8 cellular contexts compared by ENCODE assay signal in the genomic region with DNA sequence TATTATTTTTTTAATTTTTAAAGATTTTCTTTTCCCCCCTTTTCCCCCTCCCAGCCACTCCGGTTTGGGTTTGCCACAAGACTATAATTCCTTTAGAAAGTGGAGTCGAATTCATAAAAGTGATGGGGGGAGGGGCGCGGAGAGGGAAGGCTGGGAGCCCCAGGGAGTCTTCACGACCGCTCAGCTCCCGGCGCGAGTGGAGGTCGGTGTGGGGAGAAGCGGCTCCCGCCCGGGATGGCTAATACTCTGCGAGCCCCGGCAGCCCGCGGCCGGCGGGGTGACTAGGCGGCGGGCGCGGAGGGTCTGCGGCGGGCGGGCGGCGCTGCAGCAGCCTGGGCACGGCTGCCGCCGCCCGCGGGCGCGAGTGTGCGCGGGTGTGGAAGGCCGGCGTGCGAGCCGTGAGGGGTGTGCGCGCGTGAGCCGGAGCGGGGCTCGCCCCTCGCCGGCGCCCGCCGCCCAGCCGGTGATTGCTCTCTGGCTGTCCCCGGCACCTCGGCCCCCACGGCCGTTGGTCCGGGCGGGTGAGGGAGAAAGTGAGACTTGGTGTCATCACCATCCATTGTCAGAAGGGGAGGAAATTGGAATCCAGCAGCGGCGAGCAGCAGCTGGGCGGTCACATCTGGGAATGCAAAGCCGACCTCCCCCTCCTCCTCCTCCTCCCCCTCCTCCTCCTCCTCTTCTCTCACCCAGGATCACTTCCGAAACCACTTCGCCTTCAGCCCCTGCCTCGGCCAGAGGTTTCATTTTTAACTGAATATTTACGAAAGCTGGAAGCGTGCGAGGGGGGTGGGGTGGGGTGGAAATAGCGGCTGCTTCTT. TPM values are rescaled to one million over a fixed set of nuclear protein-coding genes. Genes with fewer than 3 reads are reported as not detected.
DNase-seq lines count a peak whose midpoint lies in the region; ATAC-seq, FAIRE-seq and TF ChIP-seq lines count a peak whose summit lies in the region.

A gene with protein sequence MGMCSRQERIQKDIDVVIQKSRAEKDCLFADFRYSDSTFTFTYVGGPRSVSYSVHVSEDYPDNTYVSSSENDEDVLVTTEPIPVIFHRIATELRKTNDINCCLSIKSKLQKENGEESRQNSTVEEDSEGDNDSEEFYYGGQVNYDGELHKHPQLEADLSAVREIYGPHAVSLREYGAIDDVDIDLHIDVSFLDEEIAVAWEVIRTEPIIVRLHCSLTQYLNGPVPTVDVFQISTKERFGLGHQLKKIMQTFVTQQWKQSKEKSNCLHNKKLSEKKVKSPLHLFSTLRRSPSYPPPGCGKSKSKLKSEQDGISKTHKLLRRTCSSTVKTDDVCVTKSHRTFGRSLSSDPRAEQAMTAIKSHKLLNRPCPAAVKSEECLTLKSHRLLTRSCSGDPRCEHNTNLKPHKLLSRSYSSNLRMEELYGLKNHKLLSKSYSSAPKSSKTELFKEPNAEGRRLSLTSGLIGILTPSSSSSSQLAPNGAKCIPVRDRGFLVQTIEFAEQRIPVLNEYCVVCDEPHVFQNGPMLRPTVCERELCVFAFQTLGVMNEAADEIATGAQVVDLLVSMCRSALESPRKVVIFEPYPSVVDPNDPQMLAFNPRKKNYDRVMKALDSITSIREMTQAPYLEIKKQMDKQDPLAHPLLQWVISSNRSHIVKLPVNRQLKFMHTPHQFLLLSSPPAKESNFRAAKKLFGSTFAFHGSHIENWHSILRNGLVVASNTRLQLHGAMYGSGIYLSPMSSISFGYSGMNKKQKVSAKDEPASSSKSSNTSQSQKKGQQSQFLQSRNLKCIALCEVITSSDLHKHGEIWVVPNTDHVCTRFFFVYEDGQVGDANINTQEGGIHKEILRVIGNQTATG (plus strand): TSS at position 377 of the 818 bp plus-strand sequence. CDS start 459 bp downstream, outside the sequence.

- TF ChIP-seq CTCF in esophagus squamous epithelium (IDR thresholded peaks at IDR 0.05) = no peak

- no peaks in the 10 kb centered on the region for H3K36me3 ChIP-seq in esophagus squamous epithelium

- peak within 1 kb of the TSS; percentile 99 to 100 for H3K27ac Mint-ChIP-seq in stimulated activated naive CD8-positive, alpha-beta T cell treated with anti-CD3 and anti-CD28 coated beads, Interleukin-15, amount 100 ng/mL, for 72 hours

- no peaks in the 10 kb centered on the region for H3K9me3 ChIP-seq in esophagus squamous epithelium

- ATAC-seq in HG02840 (IDR thresholded peaks at IDR 0.05; ENCODE audit: low FRiP score, unreplicated experiment) (peak; percentile 44), GM18870 (IDR thresholded peaks at IDR 0.05; ENCODE audit: unreplicated experiment) (no peak)
- peak; percentile 62 for ATAC-seq in stimulated activated naive CD8-positive, alpha-beta T cell treated with anti-CD3 and anti-CD28 coated beads, Interleukin-15, amount 100 ng/mL, for 72 hours

- peaks cover 0 to 44% (median 8%) of the 10 kb centered on the region in 3 donors for H3K4me1 ChIP-seq in esophagus squamous epithelium

- WGBS in esophagus squamous epithelium, 2 donors = 1% methylated on average over 12 to 23 of the region's 70 CpGs

- peaks cover 51% of the 10 kb centered on the region for H3K4me1 Mint-ChIP-seq in stimulated activated naive CD8-positive, alpha-beta T cell treated with anti-CD3 and anti-CD28 coated beads, Interleukin-15, amount 100 ng/mL, for 72 hours

- no peaks in the 10 kb centered on the region for H3K27me3 ChIP-seq in esophagus squamous epithelium

- DNase-seq in GM18507 (ENCODE audit: extremely low spot score, insufficient read length, low read depth) (no peak), NOMO-1 treated with DMSO at 0.1 percent for 48 hours (lab: John Stamatoyannopoulos, UW; ENCODE audit: unreplicated experiment) (peak; percentile 52), esophagus squamous epithelium (lab: John Stamatoyannopoulos, UW) (peak; percentile 4), myocyte (ENCODE audit: low read depth) (peak; percentile 49)
- peak; percentile 70 for DNase-seq in activated T-cell treated with anti-CD3 and anti-CD28 coated beads, Interleukin-2, amount 50 U/mL, for 1 hour
- DNase-seq in stimulated activated naive CD8-positive, alpha-beta T cell treated with anti-CD3 and anti-CD28 coated beads, Interleukin-15, amount 100 ng/mL, for 72 hours = peak; percentile 59 to 60

- H3K4me3 Mint-ChIP-seq in stimulated activated naive CD8-positive, alpha-beta T cell treated with anti-CD3 and anti-CD28 coated beads, Interleukin-15, amount 100 ng/mL, for 72 hours = peak within 1 kb of the TSS; percentile 93 to 98

- no peaks in the 10 kb centered on the region for H3K27me3 Mint-ChIP-seq in stimulated activated naive CD8-positive, alpha-beta T cell treated with anti-CD3 and anti-CD28 coated beads, Interleukin-15, amount 100 ng/mL, for 72 hours

- intact Hi-C loops in esophagus squamous epithelium (cut with DNase I) = no loop called here

- H3K4me3 ChIP-seq in esophagus squamous epithelium = peak within 1 kb of the TSS; percentile 85 to 96 (median 90)

- H3K9me3 Mint-ChIP-seq in stimulated activated naive CD8-positive, alpha-beta T cell treated with anti-CD3 and anti-CD28 coated beads, Interleukin-15, amount 100 ng/mL, for 72 hours = no peaks in the 10 kb centered on the region

- FAIRE-seq in GM18507 (lab: Jason Lieb, UNC) = peak; percentile 5

- peak within 1 kb of the TSS; percentile 89 to 97 (median 95) for H3K27ac ChIP-seq in esophagus squamous epithelium

- TF ChIP-seq POLR2A in esophagus squamous epithelium (IDR thresholded peaks at IDR 0.05) = peak in 1 of 4 donors; percentile 26

RNA-seq across cellular contexts. Expression of the gene that starts here (rescaled TPM):
- total RNA-seq in esophagus squamous epithelium = 10 to 100 TPM in 3 of 4 donors, 1 to 10 TPM in 1; 6.5 to 25.2 (median 12.3) TPM
- 3.8 and 8.5 TPM in 2 replicates for total RNA-seq in myocyte
- polyA plus RNA-seq in myocyte (2012) = 12.8 TPM
